16 cellular contexts compared by ENCODE assay signal in the genomic region with DNA sequence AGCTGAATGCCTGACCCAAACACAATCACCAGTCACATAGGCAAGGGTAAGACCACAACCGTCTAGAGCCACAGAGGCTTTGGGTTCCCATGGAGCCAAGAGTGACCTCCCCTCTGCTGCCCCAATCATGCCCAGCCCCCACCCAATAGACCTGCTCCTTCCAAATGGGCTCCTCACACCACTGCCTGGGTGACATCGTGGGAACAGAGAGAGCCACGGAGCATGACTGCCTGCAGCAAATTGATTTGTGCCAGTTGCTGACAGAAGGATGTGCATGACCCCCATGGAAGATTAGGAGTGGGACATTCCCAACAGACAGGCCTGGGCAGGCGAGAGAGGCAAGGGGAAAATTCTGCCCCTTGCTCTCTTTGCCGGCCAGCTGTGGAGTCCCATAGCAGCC.
"Had no signal": no experiment of that assay in that cellular context is flagged by ENCODE, and none has a peak within 500 bp of the region (broad histone marks: within the 10 kb centered on the region; RNA-seq: fewer than 3 reads in every experiment).

No MANE protein-coding gene starts in this region.

- H3K27me3 ChIP-seq: esophagus muscularis mucosa, heart left ventricle, left lung, pancreas, stomach had no signal

- H3K9me3 ChIP-seq: esophagus muscularis mucosa, heart left ventricle, left lung, pancreas, stomach, thoracic aorta had no signal

- H3K36me3 ChIP-seq: esophagus muscularis mucosa, heart left ventricle, left lung, pancreas, stomach, thoracic aorta had no signal

- H3K36me3 Mint-ChIP-seq: activated CD8-positive, alpha-beta memory T cell treated with anti-CD3 and anti-CD28 coated beads, Interleukin-2, amount 10 ng/mL, durations not matched to agents 7 days and 5 days; activated naive CD4-positive, alpha-beta T cell treated with anti-CD3 and anti-CD28 coated beads, Interleukin-2, amount 50 U/mL, for 24 hours had no signal

- H3K27ac Mint-ChIP-seq: activated CD8-positive, alpha-beta memory T cell treated with anti-CD3 and anti-CD28 coated beads, Interleukin-2, amount 10 ng/mL, durations not matched to agents 7 days and 5 days; activated naive CD4-positive, alpha-beta T cell treated with anti-CD3 and anti-CD28 coated beads, Interleukin-2, amount 50 U/mL, for 24 hours; activated T-cell treated with anti-CD3 and anti-CD28 coated beads, Interleukin-2, amount 50 U/mL, for 24 hours had no signal

- H3K4me1 Mint-ChIP-seq: activated CD8-positive, alpha-beta memory T cell treated with anti-CD3 and anti-CD28 coated beads, Interleukin-2, amount 10 ng/mL, durations not matched to agents 7 days and 5 days; activated naive CD4-positive, alpha-beta T cell treated with anti-CD3 and anti-CD28 coated beads, Interleukin-2, amount 50 U/mL, for 24 hours; central memory CD8-positive, alpha-beta T cell had no signal

- H3K4me1 ChIP-seq: heart left ventricle, left lung, pancreas, stomach had no signal

- ATAC-seq: activated CD8-positive, alpha-beta memory T cell treated with anti-CD3 and anti-CD28 coated beads, Interleukin-2, amount 10 ng/mL, durations not matched to agents 7 days and 5 days; heart left ventricle; left lung; pancreas had no signal

- H3K4me3 ChIP-seq: esophagus muscularis mucosa, heart left ventricle, left lung, pancreas, skin epidermis, stomach, thoracic aorta had no signal

- DNase-seq: activated CD4-positive, alpha-beta T cell treated with anti-CD3 and anti-CD28 coated beads for 1 hour; activated CD4-positive, alpha-beta T cell treated with anti-CD3 and anti-CD28 coated beads, Interleukin-2, amount 50 U/mL, for 48 hours; activated CD8-positive, alpha-beta memory T cell treated with anti-CD3 and anti-CD28 coated beads, Interleukin-2, amount 10 ng/mL, durations not matched to agents 7 days and 5 days; activated effector memory CD4-positive, alpha-beta T cell treated with Interleukin-2 at 50 U/mL for 16 hours; activated T-cell treated with anti-CD3 and anti-CD28 coated beads, Interleukin-2, amount 50 U/mL, for 24 hours; heart left ventricle; left lung; mesenchymal stem cell; pancreas; stimulated activated CD4-positive, alpha-beta T cell treated with anti-CD3 and anti-CD28 coated beads, Interleukin-4, amount 100 ng/mL, for 4 hours; stomach had no signal

- H3K27ac ChIP-seq: esophagus muscularis mucosa, heart left ventricle, left lung, pancreas, skin epidermis, stomach, thoracic aorta had no signal

- H3K4me3 Mint-ChIP-seq: activated CD8-positive, alpha-beta memory T cell treated with anti-CD3 and anti-CD28 coated beads, Interleukin-2, amount 10 ng/mL, durations not matched to agents 7 days and 5 days; activated naive CD4-positive, alpha-beta T cell treated with anti-CD3 and anti-CD28 coated beads, Interleukin-2, amount 50 U/mL, for 24 hours; activated T-cell treated with anti-CD3 and anti-CD28 coated beads, Interleukin-2, amount 50 U/mL, for 24 hours; central memory CD8-positive, alpha-beta T cell had no signal

- H3K9me3 Mint-ChIP-seq: activated naive CD4-positive, alpha-beta T cell treated with anti-CD3 and anti-CD28 coated beads, Interleukin-2, amount 50 U/mL, for 24 hours had no signal

- H3K27me3 Mint-ChIP-seq: activated CD8-positive, alpha-beta memory T cell treated with anti-CD3 and anti-CD28 coated beads, Interleukin-2, amount 10 ng/mL, durations not matched to agents 7 days and 5 days; activated naive CD4-positive, alpha-beta T cell treated with anti-CD3 and anti-CD28 coated beads, Interleukin-2, amount 50 U/mL, for 24 hours; central memory CD8-positive, alpha-beta T cell had no signal
